28 cellular contexts compared by ENCODE assay signal in genomic region chrX:45363596-45363995, GRCh38.
"Had no signal": no experiment of that assay in that cellular context is flagged by ENCODE, and none has a peak within 500 bp of the region (broad histone marks: within the 10 kb centered on the region; RNA-seq: fewer than 3 reads in every experiment).

No MANE protein-coding gene starts in this region.

- H3K4me3 ChIP-seq: hepatocyte, left ventricle myocardium inferior, lung, neural progenitor cell, ovary, right atrium auricular region, right lobe of liver, skin epidermis, stomach, testis, tibial artery, uterus had no signal

- H3K27me3 Mint-ChIP-seq: progenitor cell of endocrine pancreas had no signal

- DNase-seq: islet precursor cell; left ventricle myocardium inferior; mesendoderm; naive B cell; natural killer cell; nephron progenitor cell; occipital lobe; ovary; right lobe of liver; stimulated activated CD4-positive, alpha-beta T cell treated with anti-CD3 and anti-CD28 coated beads, Interleukin-12 subunit alpha, Interleukin-12 subunit beta, amount 100 ng/mL, for 4 hours; stimulated activated CD4-positive, alpha-beta T cell treated with anti-CD3 and anti-CD28 coated beads, Interleukin-15, amount 100 ng/mL, for 24 hours; stimulated activated CD4-positive, alpha-beta T cell treated with anti-CD3 and anti-CD28 coated beads, Interleukin-2, amount 100 ng/mL, for 24 hours; stimulated activated CD4-positive, alpha-beta T cell treated with anti-CD3 and anti-CD28 coated beads, Interleukin-4, amount 100 ng/mL, for 1 hour; stimulated activated naive B cell treated with anti-CD40 and anti-IgM and Interleukin-4, amounts not matched to agents 10 μg/mL and 1 μg/mL and 100 μg/mL, for 72 hours; stimulated activated naive CD8-positive, alpha-beta T cell treated with anti-CD3 and anti-CD28 coated beads, Interleukin-15, Interleukin-2, amounts not matched to agents 100 U/mL and 50 U/mL, for 24 hours; stomach; testis; tibial artery; trophoblast cell; uterus had no signal

- H3K27ac Mint-ChIP-seq: mesothelial cell of epicardium; naive B cell; natural killer cell; nephron progenitor cell; neural progenitor cell; progenitor cell of endocrine pancreas; stimulated activated naive B cell treated with anti-CD40 and anti-IgM and Interleukin-4, amounts not matched to agents 10 μg/mL and 1 μg/mL and 100 μg/mL, for 72 hours had no signal

- H3K27ac ChIP-seq: hepatocyte, left ventricle myocardium inferior, neural progenitor cell, neutrophil, ovary, right atrium auricular region, right lobe of liver, skin epidermis, stomach, testis, tibial artery, uterus had no signal

- H3K27me3 ChIP-seq: hepatocyte, neural progenitor cell, neutrophil, ovary, right atrium auricular region, stomach, testis, tibial artery, uterus had no signal

- H3K9me3 ChIP-seq: neutrophil, right lobe of liver, testis had no signal

- H3K4me1 ChIP-seq: left ventricle myocardium inferior, neural progenitor cell, right atrium auricular region, right lobe of liver, stomach, testis, uterus had no signal

- H3K79me2 ChIP-seq: hepatocyte had no signal

- ATAC-seq: natural killer cell; right lobe of liver; stimulated activated naive B cell treated with anti-CD40 and anti-IgM and Interleukin-4, amounts not matched to agents 10 μg/mL and 1 μg/mL and 100 μg/mL, for 72 hours; stimulated activated naive CD8-positive, alpha-beta T cell treated with anti-CD3 and anti-CD28 coated beads, Interleukin-15, Interleukin-2, amounts not matched to agents 100 U/mL and 50 U/mL, for 24 hours had no signal

- H3K4me2 ChIP-seq: hepatocyte, neural progenitor cell had no signal

- H3K9ac ChIP-seq: neural progenitor cell had no signal

- H3K36me3 ChIP-seq: left ventricle myocardium inferior, neural progenitor cell, neutrophil, ovary, right atrium auricular region, right lobe of liver, stomach, tibial artery, uterus had no signal

- H3K36me3 Mint-ChIP-seq: neural progenitor cell had no signal

- H3K4me1 Mint-ChIP-seq: mesothelial cell of epicardium; naive B cell; natural killer cell; nephron progenitor cell; neural progenitor cell; stimulated activated naive B cell treated with anti-CD40 and anti-IgM and Interleukin-4, amounts not matched to agents 10 μg/mL and 1 μg/mL and 100 μg/mL, for 72 hours had no signal

- H3K4me3 Mint-ChIP-seq: mesothelial cell of epicardium; naive B cell; natural killer cell; nephron progenitor cell; neural progenitor cell; stimulated activated naive B cell treated with anti-CD40 and anti-IgM and Interleukin-4, amounts not matched to agents 10 μg/mL and 1 μg/mL and 100 μg/mL, for 72 hours had no signal

- H2AFZ ChIP-seq: hepatocyte, neural progenitor cell had no signal
